Comparison of ENCODE assay signal across 17 cellular contexts in the genomic region with DNA sequence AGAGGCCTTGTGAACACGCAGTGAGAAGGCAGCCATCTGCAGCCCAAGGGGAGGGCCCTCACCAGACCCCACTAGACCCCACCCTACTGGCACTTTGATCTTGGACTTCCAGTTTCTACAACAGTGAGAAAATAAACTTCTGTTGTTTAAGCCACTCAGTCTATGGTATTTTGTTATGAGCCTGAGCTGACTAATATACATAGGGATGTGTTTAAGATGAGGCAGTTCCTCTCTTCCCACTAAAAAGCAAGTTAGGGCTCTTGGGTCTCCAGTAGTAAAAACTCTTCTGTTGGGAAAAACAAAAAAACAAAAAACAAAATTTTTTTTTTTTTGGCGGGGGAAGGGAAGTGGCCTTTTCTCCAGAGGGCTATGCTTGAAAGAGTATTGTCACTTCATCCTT.
"Had no signal": no experiment of that assay in that cellular context is flagged by ENCODE, and none has a peak within 500 bp of the region (broad histone marks: within the 10 kb centered on the region; RNA-seq: fewer than 3 reads in every experiment).

No MANE protein-coding gene starts in this region.

- H3K4me1 ChIP-seq: breast epithelium, testis had no signal

- ATAC-seq: effector memory CD8-positive, alpha-beta T cell; naive thymus-derived CD8-positive, alpha-beta T cell; stimulated activated naive CD8-positive, alpha-beta T cell treated with anti-CD3 and anti-CD28 coated beads, Interleukin-15, amount 100 ng/mL, for 72 hours had no signal

- H3K4me3 ChIP-seq: breast epithelium, left ventricle myocardium inferior, testis, upper lobe of left lung had no signal

- H3K27me3 Mint-ChIP-seq: effector memory CD8-positive, alpha-beta T cell; naive thymus-derived CD8-positive, alpha-beta T cell; stimulated activated naive CD8-positive, alpha-beta T cell treated with anti-CD3 and anti-CD28 coated beads, Interleukin-15, amount 100 ng/mL, for 72 hours had no signal

- H3K36me3 ChIP-seq: breast epithelium, left ventricle myocardium inferior, upper lobe of left lung had no signal

- H3K27me3 ChIP-seq: breast epithelium, testis, upper lobe of left lung had no signal

- H3K4me1 Mint-ChIP-seq: stimulated activated naive CD8-positive, alpha-beta T cell treated with anti-CD3 and anti-CD28 coated beads, Interleukin-15, amount 100 ng/mL, for 72 hours had no signal

- H3K4me3 Mint-ChIP-seq: effector memory CD8-positive, alpha-beta T cell; naive thymus-derived CD8-positive, alpha-beta T cell; stimulated activated naive CD8-positive, alpha-beta T cell treated with anti-CD3 and anti-CD28 coated beads, Interleukin-15, amount 100 ng/mL, for 72 hours had no signal

- H3K27ac Mint-ChIP-seq: stimulated activated naive CD8-positive, alpha-beta T cell treated with anti-CD3 and anti-CD28 coated beads, Interleukin-15, amount 100 ng/mL, for 72 hours had no signal

- H3K27ac ChIP-seq: breast epithelium, left ventricle myocardium inferior, testis, upper lobe of left lung had no signal

- H3K9me3 ChIP-seq: breast epithelium, left ventricle myocardium inferior, testis, upper lobe of left lung had no signal

- DNase-seq: activated CD4-positive, CD25-positive, alpha-beta regulatory T cell treated with anti-CD3 and anti-CD28 coated beads, Interleukin-2, amount 50 U/mL, for 72 hours; activated naive CD4-positive, alpha-beta T cell; activated T-cell treated with anti-CD3 and anti-CD28 coated beads for 4 hours; anterior cingulate cortex; cerebellar nuclear complex; effector memory CD8-positive, alpha-beta T cell; hippocampal formation; left ventricle myocardium inferior; naive thymus-derived CD8-positive, alpha-beta T cell; retina; small intestine; stimulated activated naive CD8-positive, alpha-beta T cell treated with anti-CD3 and anti-CD28 coated beads, Interleukin-15, amount 100 ng/mL, for 72 hours; T-helper 1 cell; T1000; testis; upper lobe of left lung had no signal

- H3K9me3 Mint-ChIP-seq: effector memory CD8-positive, alpha-beta T cell; stimulated activated naive CD8-positive, alpha-beta T cell treated with anti-CD3 and anti-CD28 coated beads, Interleukin-15, amount 100 ng/mL, for 72 hours had no signal
